Comparison of ENCODE assay signal across 9 cellular contexts in genomic region chr5:132828846-132829494, GRCh38. TPM values are rescaled to one million over a fixed set of nuclear protein-coding genes. Genes with fewer than 3 reads are reported as not detected.
A peak's percentile ranks its signal among the peaks of the same experiment; 100 is the strongest.
DNase-seq lines count a peak whose midpoint lies in the region; ATAC-seq and TF ChIP-seq lines count a peak whose summit lies in the region.
"Had no signal": no experiment of that assay in that cellular context is flagged by ENCODE, and none has a peak within 500 bp of the region (broad histone marks: within the 10 kb centered on the region; RNA-seq: fewer than 3 reads in every experiment).

No MANE protein-coding gene starts in this region.

- H3K4me1 Mint-ChIP-seq in CD8-positive, alpha-beta T cell (ENCODE audit: low read depth) = peaks cover 3% of the 10 kb centered on the region
- peaks cover 14% of the 10 kb centered on the region in 2 donors for H3K4me1 Mint-ChIP-seq in effector memory CD8-positive, alpha-beta T cell (ENCODE audit: low read depth in 2 of 2)

- peaks cover 54% of the 10 kb centered on the region for H3K27me3 Mint-ChIP-seq in CD8-positive, alpha-beta T cell (ENCODE audit: low read depth)
- peaks cover 34 to 69% of the 10 kb centered on the region in 2 donors for H3K27me3 Mint-ChIP-seq in effector memory CD8-positive, alpha-beta T cell

- H2AFZ ChIP-seq in PC-3 (ENCODE audit: low read length) (peak overlapping the region; percentile 90), osteoblast (ENCODE audit: low read length) (peak overlapping the region; percentile 86)

- H3K9me3 Mint-ChIP-seq in CD8-positive, alpha-beta T cell = no peaks in the 10 kb centered on the region
- no peaks in the 10 kb centered on the region for H3K9me3 Mint-ChIP-seq in effector memory CD8-positive, alpha-beta T cell

- POLR2A ChIA-PET in CD8-positive, alpha-beta T cell (lab: Charles Lee) = interaction anchor here (1.4 kb wide), 1 partner anchor 15 kb away, joined by 3 read pairs; no protein-coding TSS in a partner anchor
- POLR2A ChIA-PET in PC-3 (lab: Charles Lee; ENCODE audit: unreplicated experiment) = no interaction called here

- no peak for DNase-seq in CD8-positive, alpha-beta T cell
- DNase-seq in PC-3 (no peak), osteoblast (ENCODE audit: insufficient read length, low spot score, missing footprints) (peak; percentile 80), DMS114 treated with DMSO at 0.1 percent for 48 hours (lab: John Stamatoyannopoulos, UW; ENCODE audit: unreplicated experiment) (no peak)
- no peak for DNase-seq in effector memory CD8-positive, alpha-beta T cell

- no peaks in the 10 kb centered on the region for H3K9me2 ChIP-seq in PC-3 (replicated peaks; ENCODE audit: low read length)

- CTCF ChIA-PET in CD8-positive, alpha-beta T cell (lab: Charles Lee) = interaction anchor here (0.9 to 3.6 kb wide), 15 partner anchors 9 to 381 kb away, joined by 3 to 47 read pairs (median 5); partner anchors contain the start of genes GDF9 and UQCRQ
- CTCF ChIA-PET in PC-3 (lab: Charles Lee) = no interaction called here

- no peak overlapping the region for H3K27ac ChIP-seq in CD8-positive, alpha-beta T cell (ENCODE audit: low read depth, low read length)
- H3K27ac ChIP-seq in PC-3 (ENCODE audit: low read length) (no peak overlapping the region), osteoblast (ENCODE audit: low read depth, low read length) (no peak overlapping the region)

- H3K36me3 Mint-ChIP-seq in CD8-positive, alpha-beta T cell = no peaks in the 10 kb centered on the region
- peaks cover 3% of the 10 kb centered on the region for H3K36me3 Mint-ChIP-seq in effector memory CD8-positive, alpha-beta T cell (ENCODE audit: insufficient read depth)

- peaks cover 17% of the 10 kb centered on the region; the same call in 1 of the 2 replicates for H3K79me2 ChIP-seq in PC-3 (ENCODE audit: low read length)
- H3K79me2 ChIP-seq in osteoblast (ENCODE audit: insufficient read depth, low read length) = peaks cover 16% of the 10 kb centered on the region

- H3K27ac Mint-ChIP-seq in CD8-positive, alpha-beta T cell = no peak overlapping the region
- no peak overlapping the region for H3K27ac Mint-ChIP-seq in effector memory CD8-positive, alpha-beta T cell

- H4K20me1 ChIP-seq in PC-3 (ENCODE audit: low read length) (no peaks in the 10 kb centered on the region), osteoblast (ENCODE audit: insufficient read depth, low read length) (peaks cover 11% of the 10 kb centered on the region)

- peaks cover 16% of the 10 kb centered on the region for H3K4me1 ChIP-seq in CD8-positive, alpha-beta T cell (ENCODE audit: insufficient read depth, low read length)
- peaks cover 5% of the 10 kb centered on the region for H3K4me1 ChIP-seq in PC-3 (ENCODE audit: insufficient read depth, low read length)
- peaks cover 6% of the 10 kb centered on the region for H3K4me1 ChIP-seq in osteoblast (ENCODE audit: insufficient read depth, low read length)

- no peaks in the 10 kb centered on the region for H3F3A ChIP-seq in PC-3 (ENCODE audit: low read length, unreplicated experiment)

- ATAC-seq in CD8-positive, alpha-beta T cell = no peak
- no peak for ATAC-seq in PC-3
- no peak for ATAC-seq in effector memory CD8-positive, alpha-beta T cell (replicated peaks)
- no peak for ATAC-seq in HG03457 (IDR thresholded peaks at IDR 0.05; ENCODE audit: unreplicated experiment)
- no peak for ATAC-seq in GM21619 (IDR thresholded peaks at IDR 0.05; ENCODE audit: unreplicated experiment)
- no peak for ATAC-seq in HG02981 (IDR thresholded peaks at IDR 0.05; ENCODE audit: unreplicated experiment)

- peak overlapping the region; percentile 79; the same call in 1 of the 2 replicates for H3K9ac ChIP-seq in PC-3 (ENCODE audit: low read length)

- BruUV-seq in PC-3 (replicated peaks; lab: Mats Ljungman, UMichigan) = TSS peak; percentile 35

- peak overlapping the region; percentile 85 for H3K4me3 Mint-ChIP-seq in CD8-positive, alpha-beta T cell
- peak overlapping the region; percentile 84 to 85 for H3K4me3 Mint-ChIP-seq in effector memory CD8-positive, alpha-beta T cell

- peaks cover 26% of the 10 kb centered on the region for H3K27me3 ChIP-seq in CD8-positive, alpha-beta T cell (ENCODE audit: insufficient read depth, low read length)
- H3K27me3 ChIP-seq in PC-3 (ENCODE audit: low read length) = no peaks in the 10 kb centered on the region
- H3K27me3 ChIP-seq in osteoblast (ENCODE audit: insufficient read depth, low read length) = no peaks in the 10 kb centered on the region

- H3K9me3 ChIP-seq in CD8-positive, alpha-beta T cell (ENCODE audit: low read length) = no peaks in the 10 kb centered on the region
- H3K9me3 ChIP-seq in PC-3 (ENCODE audit: low read length) (no peaks in the 10 kb centered on the region), osteoblast (ENCODE audit: low read depth, low read length) (no peaks in the 10 kb centered on the region)

- TF ChIP-seq CTCF in CD8-positive, alpha-beta T cell (IDR thresholded peaks at IDR 0.05) = no peak
- TF ChIP-seq CTCF in PC-3 (conservative IDR thresholded peaks at IDR 0.05; ENCODE audit: low read depth, low read length) (no peak), osteoblast (IDR thresholded peaks at IDR 0.05; ENCODE audit: extremely low read depth, low read depth, low read length) (no peak)

- intact Hi-C loops in CD8-positive, alpha-beta T cell (cut with DNase I, micrococcal nuclease) = no loop called here
- intact Hi-C loops in PC-3 (cut with micrococcal nuclease) = no loop called here

- H3K4me2 ChIP-seq in PC-3 (ENCODE audit: low read length) (peak overlapping the region; percentile 98), osteoblast (ENCODE audit: insufficient read depth, low read length) (peak overlapping the region; percentile 90)

- H3K4me3 ChIP-seq in CD8-positive, alpha-beta T cell (ENCODE audit: low read depth, low read length) = no peak overlapping the region
- peak overlapping the region; percentile 95 for H3K4me3 ChIP-seq in PC-3 (ENCODE audit: low read length)
- H3K4me3 ChIP-seq in osteoblast (ENCODE audit: insufficient read depth, low read length) = peak overlapping the region; percentile 85

- H3K36me3 ChIP-seq in CD8-positive, alpha-beta T cell (ENCODE audit: insufficient read depth, low read length) = no peaks in the 10 kb centered on the region
- H3K36me3 ChIP-seq in PC-3 (ENCODE audit: low read depth, low read length) = no peaks in the 10 kb centered on the region
- H3K36me3 ChIP-seq in osteoblast (ENCODE audit: insufficient read depth, low read length) = peaks cover 6% of the 10 kb centered on the region

RNA-seq across cellular contexts. Expression of gene SHROOM1, which starts 1.5 kb away (rescaled TPM):
- total RNA-seq in CD8-positive, alpha-beta T cell = under 1 TPM in 1 of 2 experiments, not detected in 1; 0.38 TPM
- total RNA-seq in PC-3 (2014; rRNA removed) (13.6 and 15.7 TPM in 2 replicates), osteoblast (4.7 and 6.2 TPM in 2 replicates)

RNA-seq across cellular contexts. Expression of gene SOWAHA, which starts 15.9 kb away (rescaled TPM):
- not detected for total RNA-seq in CD8-positive, alpha-beta T cell
- 0.04 TPM in 1 of 2 replicates, not detected in the other for total RNA-seq in PC-3 (2014; rRNA removed)
- under 0.01 and 0.29 TPM in 2 replicates for total RNA-seq in osteoblast
- total RNA-seq: pulmonary artery endothelial cell had no signal

RNA-seq across cellular contexts. Expression of gene GDF9, which starts 37.3 kb away (rescaled TPM):
- under 1 TPM; 0.43 to 0.72 TPM for total RNA-seq in CD8-positive, alpha-beta T cell
- total RNA-seq in PC-3 (2014; rRNA removed) (not detected in 2 replicates), osteoblast (0.29 and 0.36 TPM in 2 replicates)

RNA-seq across cellular contexts. Expression of gene UQCRQ, which starts 37.5 kb away (rescaled TPM):
- total RNA-seq in CD8-positive, alpha-beta T cell = 100 to 1,000 TPM; 124 to 128 TPM
- 190 and 198 TPM in 2 replicates for total RNA-seq in PC-3 (2014; rRNA removed)
- 76.0 and 94.6 TPM in 2 replicates for total RNA-seq in osteoblast

RNA-seq across cellular contexts. Expression of gene LEAP2, which starts 44.5 kb away (rescaled TPM):
- total RNA-seq in CD8-positive, alpha-beta T cell = under 1 TPM; 0.14 to 0.27 TPM
- total RNA-seq in PC-3 (2014; rRNA removed) (0.36 TPM in 1 of 2 replicates, not detected in the other), osteoblast (under 0.01 and 0.29 TPM in 2 replicates)
